1 cellular context compared by ENCODE assay signal in genomic region chr1:27392778-27393635, GRCh38.
TF ChIP-seq lines count a peak whose summit lies in the region.

No MANE protein-coding gene starts in this region.

TF ChIP-seq in GM12878, 131 proteins besides CTCF, POLR2A, EP300 and RAD21:
- TF ChIP-seq, protein P1, sequence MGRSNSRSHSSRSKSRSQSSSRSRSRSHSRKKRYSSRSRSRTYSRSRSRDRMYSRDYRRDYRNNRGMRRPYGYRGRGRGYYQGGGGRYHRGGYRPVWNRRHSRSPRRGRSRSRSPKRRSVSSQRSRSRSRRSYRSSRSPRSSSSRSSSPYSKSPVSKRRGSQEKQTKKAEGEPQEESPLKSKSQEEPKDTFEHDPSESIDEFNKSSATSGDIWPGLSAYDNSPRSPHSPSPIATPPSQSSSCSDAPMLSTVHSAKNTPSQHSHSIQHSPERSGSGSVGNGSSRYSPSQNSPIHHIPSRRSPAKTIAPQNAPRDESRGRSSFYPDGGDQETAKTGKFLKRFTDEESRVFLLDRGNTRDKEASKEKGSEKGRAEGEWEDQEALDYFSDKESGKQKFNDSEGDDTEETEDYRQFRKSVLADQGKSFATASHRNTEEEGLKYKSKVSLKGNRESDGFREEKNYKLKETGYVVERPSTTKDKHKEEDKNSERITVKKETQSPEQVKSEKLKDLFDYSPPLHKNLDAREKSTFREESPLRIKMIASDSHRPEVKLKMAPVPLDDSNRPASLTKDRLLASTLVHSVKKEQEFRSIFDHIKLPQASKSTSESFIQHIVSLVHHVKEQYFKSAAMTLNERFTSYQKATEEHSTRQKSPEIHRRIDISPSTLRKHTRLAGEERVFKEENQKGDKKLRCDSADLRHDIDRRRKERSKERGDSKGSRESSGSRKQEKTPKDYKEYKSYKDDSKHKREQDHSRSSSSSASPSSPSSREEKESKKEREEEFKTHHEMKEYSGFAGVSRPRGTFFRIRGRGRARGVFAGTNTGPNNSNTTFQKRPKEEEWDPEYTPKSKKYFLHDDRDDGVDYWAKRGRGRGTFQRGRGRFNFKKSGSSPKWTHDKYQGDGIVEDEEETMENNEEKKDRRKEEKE (IDR thresholded peaks at IDR 0.05), result no peak
- TF ChIP-seq CBX5 (IDR thresholded peaks at IDR 0.05; ENCODE audit: low read depth) (no peak), ETV6 (conservative IDR thresholded peaks at IDR 0.05 in 1 of 2, IDR thresholded peaks at IDR 0.05 in 1 of 2; ENCODE audit: borderline replicate concordance in 1 of 2, low read depth in 1 of 2) (no peak), NFIC (IDR thresholded peaks at IDR 0.05; ENCODE audit: low read depth, low read length) (no peak), GATAD2B (conservative IDR thresholded peaks at IDR 0.05; ENCODE audit: low read depth) (0 out of 2 replicates have a peak, but pooled peaks have one; percentile 10), ASH2L (IDR thresholded peaks at IDR 0.05; ENCODE audit: borderline replicate concordance, low read depth) (no peak)
- TF ChIP-seq, protein P2, sequence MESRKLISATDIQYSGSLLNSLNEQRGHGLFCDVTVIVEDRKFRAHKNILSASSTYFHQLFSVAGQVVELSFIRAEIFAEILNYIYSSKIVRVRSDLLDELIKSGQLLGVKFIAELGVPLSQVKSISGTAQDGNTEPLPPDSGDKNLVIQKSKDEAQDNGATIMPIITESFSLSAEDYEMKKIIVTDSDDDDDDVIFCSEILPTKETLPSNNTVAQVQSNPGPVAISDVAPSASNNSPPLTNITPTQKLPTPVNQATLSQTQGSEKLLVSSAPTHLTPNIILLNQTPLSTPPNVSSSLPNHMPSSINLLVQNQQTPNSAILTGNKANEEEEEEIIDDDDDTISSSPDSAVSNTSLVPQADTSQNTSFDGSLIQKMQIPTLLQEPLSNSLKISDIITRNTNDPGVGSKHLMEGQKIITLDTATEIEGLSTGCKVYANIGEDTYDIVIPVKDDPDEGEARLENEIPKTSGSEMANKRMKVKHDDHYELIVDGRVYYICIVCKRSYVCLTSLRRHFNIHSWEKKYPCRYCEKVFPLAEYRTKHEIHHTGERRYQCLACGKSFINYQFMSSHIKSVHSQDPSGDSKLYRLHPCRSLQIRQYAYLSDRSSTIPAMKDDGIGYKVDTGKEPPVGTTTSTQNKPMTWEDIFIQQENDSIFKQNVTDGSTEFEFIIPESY (IDR thresholded peaks at IDR 0.05), result no peak
- TF ChIP-seq, protein P3, sequence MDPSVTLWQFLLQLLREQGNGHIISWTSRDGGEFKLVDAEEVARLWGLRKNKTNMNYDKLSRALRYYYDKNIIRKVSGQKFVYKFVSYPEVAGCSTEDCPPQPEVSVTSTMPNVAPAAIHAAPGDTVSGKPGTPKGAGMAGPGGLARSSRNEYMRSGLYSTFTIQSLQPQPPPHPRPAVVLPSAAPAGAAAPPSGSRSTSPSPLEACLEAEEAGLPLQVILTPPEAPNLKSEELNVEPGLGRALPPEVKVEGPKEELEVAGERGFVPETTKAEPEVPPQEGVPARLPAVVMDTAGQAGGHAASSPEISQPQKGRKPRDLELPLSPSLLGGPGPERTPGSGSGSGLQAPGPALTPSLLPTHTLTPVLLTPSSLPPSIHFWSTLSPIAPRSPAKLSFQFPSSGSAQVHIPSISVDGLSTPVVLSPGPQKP (IDR thresholded peaks at IDR 0.05; ENCODE audit: low read depth, low read length), result no peak
